Comparison of ENCODE assay signal across 20 cellular contexts in genomic region chrX:17564689-17565409, GRCh38.
DNase-seq lines count a peak whose midpoint lies in the region; ATAC-seq and TF ChIP-seq lines count a peak whose summit lies in the region.
"Had no signal": no experiment of that assay in that cellular context is flagged by ENCODE, and none has a peak within 500 bp of the region (broad histone marks: within the 10 kb centered on the region; RNA-seq: fewer than 3 reads in every experiment).

No MANE protein-coding gene starts in this region.

- H3K9ac ChIP-seq in mammary epithelial cell (ENCODE audit: insufficient read depth, low read length), result no peak overlapping the region
- H3K9ac ChIP-seq: neural progenitor cell had no signal

- in situ Hi-C loops in mammary epithelial cell (cut with MboI; ENCODE audit: low sequenced_read_pairs in 2 of 2), result no loop called here

- WGBS in mammary epithelial cell (ENCODE audit: low coverage, missing lambda C conversion rate), result 75% methylated on average over 7 of the region's 7 CpGs

- H3K27me3 ChIP-seq in mammary epithelial cell (ENCODE audit: insufficient read depth, low read length), result no peaks in the 10 kb centered on the region
- H3K27me3 ChIP-seq in osteoblast (ENCODE audit: insufficient read depth, low read length), result no peaks in the 10 kb centered on the region
- H3K27me3 ChIP-seq: neural progenitor cell, right lobe of liver had no signal

- H3K27ac Mint-ChIP-seq in activated naive CD4-positive, alpha-beta T cell treated with anti-CD3 and anti-CD28 coated beads, Interleukin-2, amount 50 U/mL, for 72 hours, result no peak overlapping the region
- H3K27ac Mint-ChIP-seq: CD4-positive, alpha-beta T cell; immature natural killer cell; neural progenitor cell; T-helper 2 cell treated with Interferon-gamma antibody and Interleukin-4, amounts not matched to agents 5 μg/mL and 100 μg/mL, for 36 hours had no signal

- ATAC-seq in GM18909 (IDR thresholded peaks at IDR 0.05; ENCODE audit: poor library complexity, unreplicated experiment), result no peak
- no peak for ATAC-seq in GM19455 (IDR thresholded peaks at IDR 0.05; ENCODE audit: unreplicated experiment)
- no peak for ATAC-seq in activated naive CD4-positive, alpha-beta T cell treated with anti-CD3 and anti-CD28 coated beads, Interleukin-2, amount 50 U/mL, for 72 hours
- ATAC-seq: right lobe of liver had no signal

- H3K4me3 ChIP-seq in mammary epithelial cell (replicated peaks in 1 of 3; ENCODE audit: insufficient read depth in 1 of 3, low read depth in 2 of 3, low read length in 3 of 3), result no peak overlapping the region
- H3K4me3 ChIP-seq in osteoblast (ENCODE audit: insufficient read depth, low read length), result no peak overlapping the region
- H3K4me3 ChIP-seq: neural progenitor cell, right lobe of liver, thoracic aorta had no signal

- CTCF ChIA-PET in mammary epithelial cell (lab: Charles Lee; ENCODE audit: low non-redundant PET), result no interaction called here

- H3K9me3 ChIP-seq in mammary epithelial cell (replicated peaks; ENCODE audit: insufficient read depth, low read length), result no peaks in the 10 kb centered on the region
- no peaks in the 10 kb centered on the region for H3K9me3 ChIP-seq in osteoblast (ENCODE audit: low read depth, low read length)
- H3K9me3 ChIP-seq: right lobe of liver, thoracic aorta had no signal

- no peaks in the 10 kb centered on the region for H4K20me1 ChIP-seq in mammary epithelial cell (ENCODE audit: insufficient read depth, low read length)
- H4K20me1 ChIP-seq in osteoblast (ENCODE audit: insufficient read depth, low read length), result no peaks in the 10 kb centered on the region

- intact Hi-C loops in mammary epithelial cell (cut with micrococcal nuclease), result no loop called here

- H3K36me3 ChIP-seq in mammary epithelial cell (ENCODE audit: insufficient read depth, low read length) (no peaks in the 10 kb centered on the region), osteoblast (ENCODE audit: insufficient read depth, low read length) (no peaks in the 10 kb centered on the region)
- H3K36me3 ChIP-seq: neural progenitor cell, right lobe of liver, thoracic aorta had no signal

- H3K27ac ChIP-seq in mammary epithelial cell (ENCODE audit: insufficient read depth, low read depth, low read length) (no peak overlapping the region), osteoblast (ENCODE audit: low read depth, low read length) (peak overlapping the region; percentile 71)
- H3K27ac ChIP-seq: neural progenitor cell, right lobe of liver, thoracic aorta had no signal

- TF ChIP-seq CTCF in mammary epithelial cell (conservative IDR thresholded peaks at IDR 0.05 in 1 of 2, IDR thresholded peaks at IDR 0.05 in 1 of 2; ENCODE audit: extremely low read depth in 1 of 2, insufficient read depth in 1 of 2, low read depth in 1 of 2, low read length in 2 of 2) (no peak), osteoblast (IDR thresholded peaks at IDR 0.05; ENCODE audit: extremely low read depth, low read depth, low read length) (no peak)

- H3K36me3 Mint-ChIP-seq in activated naive CD4-positive, alpha-beta T cell treated with anti-CD3 and anti-CD28 coated beads, Interleukin-2, amount 50 U/mL, for 72 hours, result no peaks in the 10 kb centered on the region
- H3K36me3 Mint-ChIP-seq: immature natural killer cell, neural progenitor cell had no signal

- BruUV-seq in mammary epithelial cell (replicated peaks; lab: Mats Ljungman, UMichigan), result no TSS peak

- H2AFZ ChIP-seq in mammary epithelial cell (ENCODE audit: low read depth, low read length) (no peak overlapping the region), osteoblast (ENCODE audit: low read length) (no peak overlapping the region)
- H2AFZ ChIP-seq: neural progenitor cell had no signal

- DNase-seq in AML-193 (lab: John Stamatoyannopoulos, UW) (peak; percentile 43 to 59), LHCN-M2 (ENCODE audit: low read depth) (peak; percentile 20), mammary epithelial cell (peak; percentile 10), osteoblast (ENCODE audit: insufficient read length, low spot score, missing footprints) (no peak), anterior cingulate cortex (lab: John Stamatoyannopoulos, UW) (no peak)
- no peak for DNase-seq in activated naive CD4-positive, alpha-beta T cell treated with anti-CD3 and anti-CD28 coated beads, Interleukin-2, amount 50 U/mL, for 72 hours (ENCODE audit: low spot score in 2 of 2)
- DNase-seq: activated naive CD4-positive, alpha-beta T cell treated with anti-CD3 and anti-CD28 coated beads, Interleukin-2, amount 50 U/mL, for 16 hours; CD4-positive, alpha-beta T cell; central memory CD4-positive, alpha-beta T cell; glutamatergic neuron; H7; immature natural killer cell; right lobe of liver; stimulated activated CD4-positive, alpha-beta T cell treated with anti-CD3 and anti-CD28 coated beads, Interleukin-4, amount 100 ng/mL, for 1 hour; stimulated activated CD8-positive, alpha-beta memory T cell treated with anti-CD3 and anti-CD28 coated beads, Interleukin-4, amount 100 ng/mL, for 48 hours had no signal

- H3K4me1 ChIP-seq in mammary epithelial cell (ENCODE audit: insufficient read depth, low read length) (peaks cover 40% of the 10 kb centered on the region), osteoblast (ENCODE audit: insufficient read depth, low read length) (peaks cover 55% of the 10 kb centered on the region)
- H3K4me1 ChIP-seq: right lobe of liver had no signal

- H3K4me2 ChIP-seq in mammary epithelial cell (ENCODE audit: insufficient read depth, low read depth, low read length), result no peak overlapping the region
- H3K4me2 ChIP-seq in osteoblast (ENCODE audit: insufficient read depth, low read length), result peak overlapping the region; percentile 27
- H3K4me2 ChIP-seq: neural progenitor cell had no signal

- H3K79me2 ChIP-seq in mammary epithelial cell (ENCODE audit: insufficient read depth, low read length) (peaks cover 3% of the 10 kb centered on the region), osteoblast (ENCODE audit: insufficient read depth, low read length) (peaks cover 4% of the 10 kb centered on the region)

- no peaks in the 10 kb centered on the region for H3K9me3 Mint-ChIP-seq in activated naive CD4-positive, alpha-beta T cell treated with anti-CD3 and anti-CD28 coated beads, Interleukin-2, amount 50 U/mL, for 72 hours
- H3K9me3 Mint-ChIP-seq: CD4-positive, alpha-beta T cell; T-helper 2 cell treated with Interferon-gamma antibody and Interleukin-4, amounts not matched to agents 5 μg/mL and 100 μg/mL, for 36 hours had no signal

- dilution Hi-C loops in mammary epithelial cell (cut with HindIII; ENCODE audit: low sequenced_read_pairs), result no loop called here

Comparison
In these comparisons a context has a peak if more than half of its experiments do, and no peak if none do; other contexts are left out.
1. DNase-seq: peak in AML-193 (2 of 2), LHCN-M2 (single experiment) and mammary epithelial cell (single experiment); none in osteoblast (single experiment), activated naive CD4-positive, alpha-beta T cell treated with anti-CD3 and anti-CD28 coated beads, Interleukin-2, amount 50 U/mL, for 72 hours (0 of 2) and anterior cingulate cortex (0 of 58).